ENCODE assay signal across 1 cellular context in the genomic region with DNA sequence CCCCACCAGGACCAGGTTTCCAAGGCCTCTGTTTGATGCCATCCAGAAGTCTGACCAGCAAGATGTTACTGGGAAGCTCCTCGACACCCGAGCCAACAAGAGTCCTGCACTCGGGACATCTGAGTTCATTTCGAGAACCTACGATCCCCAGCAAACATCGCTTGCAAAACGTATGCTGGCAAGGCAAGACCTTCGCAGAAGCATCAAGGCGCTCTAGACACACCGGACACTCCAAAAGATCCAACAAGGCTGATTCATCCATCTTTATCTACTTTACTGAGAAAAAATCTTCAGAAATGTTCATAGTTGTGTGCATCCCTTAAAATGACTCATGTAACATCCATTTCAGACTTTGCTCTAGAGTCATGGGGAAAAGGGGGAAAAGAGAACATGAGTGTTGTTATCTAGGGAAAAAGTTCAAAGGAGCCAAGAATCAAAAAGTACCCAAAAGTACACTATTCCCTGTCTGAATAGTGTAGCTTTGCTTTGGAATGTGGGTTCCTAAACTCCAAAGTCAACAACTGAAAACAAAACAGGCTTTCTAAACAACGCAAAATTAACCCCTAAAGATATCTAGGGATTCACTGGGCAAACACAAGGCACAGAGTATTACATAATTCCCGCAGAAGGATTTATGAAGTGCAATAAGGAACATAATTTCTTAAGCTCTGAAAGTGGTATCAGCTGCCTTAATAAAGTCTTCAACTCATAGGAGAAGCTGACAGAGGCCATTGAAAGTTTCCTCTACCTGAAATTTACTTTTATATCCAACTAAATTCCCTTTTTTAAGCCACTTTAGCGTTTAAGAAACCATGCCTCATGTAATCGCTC.
TF ChIP-seq lines count a peak whose summit lies in the region.

No MANE protein-coding gene starts in this region.

TF ChIP-seq in WTC11, 78 proteins besides CTCF, POLR2A, EP300 and RAD21 (continued from another document):
- TF ChIP-seq ZNF281 (CRISPR knock-in tag; IDR thresholded peaks at IDR 0.05) (no peak), IRF1 (CRISPR knock-in tag; IDR thresholded peaks at IDR 0.05) (no peak), NR3C1 (CRISPR knock-in tag; conservative IDR thresholded peaks at IDR 0.05; ENCODE audit: low read depth) (no peak), TEAD4 (CRISPR knock-in tag; IDR thresholded peaks at IDR 0.05) (no peak), NR1H2 (CRISPR knock-in tag; IDR thresholded peaks at IDR 0.05) (no peak)
